ENCODE assay signal across 1 cellular context in the genomic region with DNA sequence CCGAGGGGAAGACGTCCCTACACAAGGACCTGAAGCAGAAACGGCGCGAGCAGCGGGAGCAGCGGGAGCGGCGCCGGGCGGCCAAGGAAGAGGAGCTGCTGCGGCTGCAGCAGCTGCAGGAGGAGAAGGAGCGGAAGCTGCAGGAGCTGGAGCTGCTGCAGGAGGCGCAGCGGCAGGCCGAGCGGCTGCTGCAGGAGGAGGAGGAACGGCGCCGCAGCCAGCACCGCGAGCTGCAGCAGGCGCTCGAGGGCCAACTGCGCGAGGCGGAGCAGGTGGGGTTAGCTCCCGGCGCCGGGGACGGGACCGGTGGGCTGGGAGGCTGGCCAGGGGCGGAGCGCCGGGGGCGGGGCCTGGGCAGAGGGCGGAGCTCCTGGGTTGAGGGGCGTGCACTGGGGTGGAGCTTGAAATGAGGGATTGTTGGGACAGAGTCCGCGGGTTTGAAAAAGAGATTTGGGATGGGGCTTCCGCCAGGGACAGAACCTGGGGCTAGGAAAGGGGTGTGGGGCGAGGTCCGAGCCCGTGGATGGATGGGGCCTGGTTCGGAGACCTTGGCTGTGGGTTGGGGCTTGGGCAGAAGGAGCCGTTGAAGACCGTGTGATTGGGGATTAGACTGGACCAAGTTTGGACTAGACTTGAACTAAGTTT.
TF ChIP-seq lines count a peak whose summit lies in the region.

No MANE protein-coding gene starts in this region.

TF ChIP-seq in HepG2, 621 proteins besides CTCF, POLR2A, EP300 and RAD21 (continued from another document and continues in another):
- TF ChIP-seq, protein P1, sequence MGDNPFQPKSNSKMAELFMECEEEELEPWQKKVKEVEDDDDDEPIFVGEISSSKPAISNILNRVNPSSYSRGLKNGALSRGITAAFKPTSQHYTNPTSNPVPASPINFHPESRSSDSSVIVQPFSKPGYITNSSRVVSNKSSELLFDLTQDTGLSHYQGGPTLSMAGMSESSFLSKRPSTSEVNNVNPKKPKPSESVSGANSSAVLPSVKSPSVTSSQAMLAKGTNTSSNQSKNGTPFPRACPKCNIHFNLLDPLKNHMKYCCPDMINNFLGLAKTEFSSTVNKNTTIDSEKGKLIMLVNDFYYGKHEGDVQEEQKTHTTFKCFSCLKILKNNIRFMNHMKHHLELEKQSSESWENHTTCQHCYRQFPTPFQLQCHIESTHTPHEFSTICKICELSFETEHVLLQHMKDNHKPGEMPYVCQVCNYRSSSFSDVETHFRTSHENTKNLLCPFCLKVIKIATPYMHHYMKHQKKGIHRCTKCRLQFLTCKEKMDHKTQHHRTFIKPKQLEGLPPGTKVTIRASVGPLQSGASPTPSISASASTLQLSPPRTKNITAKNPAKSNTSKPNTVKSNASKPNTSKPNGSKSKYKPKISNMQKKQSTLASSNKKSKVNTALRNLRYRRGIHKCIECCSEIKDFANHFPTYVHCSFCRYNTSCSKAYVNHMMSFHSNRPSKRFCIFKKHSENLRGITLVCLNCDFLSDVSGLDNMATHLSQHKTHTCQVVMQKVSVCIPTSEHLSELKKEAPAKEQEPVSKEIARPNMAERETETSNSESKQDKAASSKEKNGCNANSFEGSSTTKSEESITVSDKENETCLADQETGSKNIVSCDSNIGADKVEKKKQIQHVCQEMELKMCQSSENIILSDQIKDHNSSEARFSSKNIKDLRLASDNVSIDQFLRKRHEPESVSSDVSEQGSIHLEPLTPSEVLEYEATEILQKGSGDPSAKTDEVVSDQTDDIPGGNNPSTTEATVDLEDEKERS (CRISPR knock-in tag; IDR thresholded peaks at IDR 0.05): peak; percentile 75; the same call in 1 of the 2 replicates
- TF ChIP-seq AKAP8 (CRISPR knock-in tag; IDR thresholded peaks at IDR 0.05) (peak; percentile 83; the same call in 1 of the 2 replicates), YEATS4 (CRISPR knock-in tag; IDR thresholded peaks at IDR 0.05; ENCODE audit: borderline replicate concordance) (peak; percentile 66), ZNF101 (CRISPR knock-in tag; IDR thresholded peaks at IDR 0.05; ENCODE audit: borderline replicate concordance, low read depth) (0 out of 2 replicates have a peak, but pooled peaks have one; percentile 89), ZNF557 (CRISPR knock-in tag; IDR thresholded peaks at IDR 0.05) (peak; percentile 81; the same call in 1 of the 2 replicates), RAD51 (IDR thresholded peaks at IDR 0.05; ENCODE audit: borderline replicate concordance) (no peak), ZNF468 (CRISPR knock-in tag; IDR thresholded peaks at IDR 0.05) (peak; percentile 65; the same call in 1 of the 2 replicates), SRSF4 (IDR thresholded peaks at IDR 0.05; ENCODE audit: low read depth, low read length, poor library complexity, severe bottlenecking) (no peak), POLR2AphosphoS2 (IDR thresholded peaks at IDR 0.05; ENCODE audit: low read depth, low read length) (no peak), NFE2L2 (IDR thresholded peaks at IDR 0.05; ENCODE audit: low read length) (no peak), SIX4 (CRISPR knock-in tag; IDR thresholded peaks at IDR 0.05) (peak; percentile 55; the same call in 1 of the 2 replicates), GATA4 (IDR thresholded peaks at IDR 0.05; ENCODE audit: borderline replicate concordance, low read depth) (no peak), JUND (CRISPR knock-in tag; IDR thresholded peaks at IDR 0.05) (no peak), SPEN (CRISPR knock-in tag; IDR thresholded peaks at IDR 0.05; ENCODE audit: low read depth) (peak; percentile 78), HNF4G (IDR thresholded peaks at IDR 0.05; ENCODE audit: borderline replicate concordance, low read depth, low read length) (no peak), HNF4G (CRISPR knock-in tag; IDR thresholded peaks at IDR 0.05; ENCODE audit: borderline replicate concordance, low read depth) (peak; percentile 37; the same call in 1 of the 2 replicates), ZFP36 (IDR thresholded peaks at IDR 0.05; ENCODE audit: borderline replicate concordance, low read depth, low read length, partially characterized antibody) (no peak), CHCHD3 (CRISPR knock-in tag; IDR thresholded peaks at IDR 0.05) (no peak), FOXK1 (CRISPR knock-in tag; IDR thresholded peaks at IDR 0.05; ENCODE audit: borderline replicate concordance, low read depth) (peak; percentile 8; the same call in 1 of the 2 replicates), ZNF598 (CRISPR knock-in tag; IDR thresholded peaks at IDR 0.05; ENCODE audit: borderline replicate concordance) (0 out of 2 replicates have a peak, but pooled peaks have one; percentile 62), GFI1 (CRISPR knock-in tag; IDR thresholded peaks at IDR 0.05; ENCODE audit: borderline replicate concordance) (0 out of 2 replicates have a peak, but pooled peaks have one; percentile 10), MXD4 (CRISPR knock-in tag; IDR thresholded peaks at IDR 0.05) (0 out of 2 replicates have a peak, but pooled peaks have one; percentile 28)
- TF ChIP-seq, protein P2, sequence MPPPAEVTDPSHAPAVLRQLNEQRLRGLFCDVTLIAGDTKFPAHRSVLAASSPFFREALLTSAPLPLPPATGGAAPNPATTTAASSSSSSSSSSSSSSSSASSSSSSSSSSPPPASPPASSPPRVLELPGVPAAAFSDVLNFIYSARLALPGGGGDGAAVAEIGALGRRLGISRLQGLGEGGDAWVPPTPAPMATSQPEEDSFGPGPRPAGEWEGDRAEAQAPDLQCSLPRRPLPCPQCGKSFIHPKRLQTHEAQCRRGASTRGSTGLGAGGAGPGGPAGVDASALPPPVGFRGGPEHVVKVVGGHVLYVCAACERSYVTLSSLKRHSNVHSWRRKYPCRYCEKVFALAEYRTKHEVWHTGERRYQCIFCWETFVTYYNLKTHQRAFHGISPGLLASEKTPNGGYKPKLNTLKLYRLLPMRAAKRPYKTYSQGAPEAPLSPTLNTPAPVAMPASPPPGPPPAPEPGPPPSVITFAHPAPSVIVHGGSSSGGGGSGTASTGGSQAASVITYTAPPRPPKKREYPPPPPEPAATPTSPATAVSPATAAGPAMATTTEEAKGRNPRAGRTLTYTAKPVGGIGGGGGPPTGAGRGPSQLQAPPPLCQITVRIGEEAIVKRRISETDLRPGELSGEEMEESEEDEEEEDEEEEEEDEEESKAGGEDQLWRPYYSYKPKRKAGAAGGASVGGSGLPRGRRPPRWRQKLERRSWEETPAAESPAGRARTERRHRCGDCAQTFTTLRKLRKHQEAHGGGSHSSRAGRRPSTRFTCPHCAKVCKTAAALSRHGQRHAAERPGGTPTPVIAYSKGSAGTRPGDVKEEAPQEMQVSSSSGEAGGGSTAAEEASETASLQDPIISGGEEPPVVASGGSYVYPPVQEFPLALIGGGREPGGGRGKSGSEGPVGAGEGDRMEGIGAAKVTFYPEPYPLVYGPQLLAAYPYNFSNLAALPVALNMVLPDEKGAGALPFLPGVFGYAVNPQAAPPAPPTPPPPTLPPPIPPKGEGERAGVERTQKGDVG (CRISPR knock-in tag; IDR thresholded peaks at IDR 0.05; ENCODE audit: borderline replicate concordance): peak; percentile 87; the same call in 1 of the 2 replicates
- TF ChIP-seq, protein P3, sequence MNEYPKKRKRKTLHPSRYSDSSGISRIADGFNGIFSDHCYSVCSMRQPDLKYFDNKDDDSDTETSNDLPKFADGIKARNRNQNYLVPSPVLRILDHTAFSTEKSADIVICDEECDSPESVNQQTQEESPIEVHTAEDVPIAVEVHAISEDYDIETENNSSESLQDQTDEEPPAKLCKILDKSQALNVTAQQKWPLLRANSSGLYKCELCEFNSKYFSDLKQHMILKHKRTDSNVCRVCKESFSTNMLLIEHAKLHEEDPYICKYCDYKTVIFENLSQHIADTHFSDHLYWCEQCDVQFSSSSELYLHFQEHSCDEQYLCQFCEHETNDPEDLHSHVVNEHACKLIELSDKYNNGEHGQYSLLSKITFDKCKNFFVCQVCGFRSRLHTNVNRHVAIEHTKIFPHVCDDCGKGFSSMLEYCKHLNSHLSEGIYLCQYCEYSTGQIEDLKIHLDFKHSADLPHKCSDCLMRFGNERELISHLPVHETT (CRISPR knock-in tag; conservative IDR thresholded peaks at IDR 0.05): peak; percentile 42; the same call in 1 of the 2 replicates
- TF ChIP-seq, protein P4, sequence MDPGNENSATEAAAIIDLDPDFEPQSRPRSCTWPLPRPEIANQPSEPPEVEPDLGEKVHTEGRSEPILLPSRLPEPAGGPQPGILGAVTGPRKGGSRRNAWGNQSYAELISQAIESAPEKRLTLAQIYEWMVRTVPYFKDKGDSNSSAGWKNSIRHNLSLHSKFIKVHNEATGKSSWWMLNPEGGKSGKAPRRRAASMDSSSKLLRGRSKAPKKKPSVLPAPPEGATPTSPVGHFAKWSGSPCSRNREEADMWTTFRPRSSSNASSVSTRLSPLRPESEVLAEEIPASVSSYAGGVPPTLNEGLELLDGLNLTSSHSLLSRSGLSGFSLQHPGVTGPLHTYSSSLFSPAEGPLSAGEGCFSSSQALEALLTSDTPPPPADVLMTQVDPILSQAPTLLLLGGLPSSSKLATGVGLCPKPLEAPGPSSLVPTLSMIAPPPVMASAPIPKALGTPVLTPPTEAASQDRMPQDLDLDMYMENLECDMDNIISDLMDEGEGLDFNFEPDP (CRISPR knock-in tag; conservative IDR thresholded peaks at IDR 0.05): 0 out of 2 replicates have a peak, but pooled peaks have one; percentile 83
- TF ChIP-seq, protein P5, sequence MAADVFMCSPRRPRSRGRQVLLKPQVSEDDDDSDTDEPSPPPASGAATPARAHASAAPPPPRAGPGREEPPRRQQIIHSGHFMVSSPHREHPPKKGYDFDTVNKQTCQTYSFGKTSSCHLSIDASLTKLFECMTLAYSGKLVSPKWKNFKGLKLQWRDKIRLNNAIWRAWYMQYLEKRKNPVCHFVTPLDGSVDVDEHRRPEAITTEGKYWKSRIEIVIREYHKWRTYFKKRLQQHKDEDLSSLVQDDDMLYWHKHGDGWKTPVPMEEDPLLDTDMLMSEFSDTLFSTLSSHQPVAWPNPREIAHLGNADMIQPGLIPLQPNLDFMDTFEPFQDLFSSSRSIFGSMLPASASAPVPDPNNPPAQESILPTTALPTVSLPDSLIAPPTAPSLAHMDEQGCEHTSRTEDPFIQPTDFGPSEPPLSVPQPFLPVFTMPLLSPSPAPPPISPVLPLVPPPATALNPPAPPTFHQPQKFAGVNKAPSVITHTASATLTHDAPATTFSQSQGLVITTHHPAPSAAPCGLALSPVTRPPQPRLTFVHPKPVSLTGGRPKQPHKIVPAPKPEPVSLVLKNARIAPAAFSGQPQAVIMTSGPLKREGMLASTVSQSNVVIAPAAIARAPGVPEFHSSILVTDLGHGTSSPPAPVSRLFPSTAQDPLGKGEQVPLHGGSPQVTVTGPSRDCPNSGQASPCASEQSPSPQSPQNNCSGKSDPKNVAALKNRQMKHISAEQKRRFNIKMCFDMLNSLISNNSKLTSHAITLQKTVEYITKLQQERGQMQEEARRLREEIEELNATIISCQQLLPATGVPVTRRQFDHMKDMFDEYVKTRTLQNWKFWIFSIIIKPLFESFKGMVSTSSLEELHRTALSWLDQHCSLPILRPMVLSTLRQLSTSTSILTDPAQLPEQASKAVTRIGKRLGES (CRISPR knock-in tag; IDR thresholded peaks at IDR 0.05; ENCODE audit: borderline replicate concordance): peak; percentile 50; the same call in 1 of the 2 replicates
- TF ChIP-seq, protein P6, sequence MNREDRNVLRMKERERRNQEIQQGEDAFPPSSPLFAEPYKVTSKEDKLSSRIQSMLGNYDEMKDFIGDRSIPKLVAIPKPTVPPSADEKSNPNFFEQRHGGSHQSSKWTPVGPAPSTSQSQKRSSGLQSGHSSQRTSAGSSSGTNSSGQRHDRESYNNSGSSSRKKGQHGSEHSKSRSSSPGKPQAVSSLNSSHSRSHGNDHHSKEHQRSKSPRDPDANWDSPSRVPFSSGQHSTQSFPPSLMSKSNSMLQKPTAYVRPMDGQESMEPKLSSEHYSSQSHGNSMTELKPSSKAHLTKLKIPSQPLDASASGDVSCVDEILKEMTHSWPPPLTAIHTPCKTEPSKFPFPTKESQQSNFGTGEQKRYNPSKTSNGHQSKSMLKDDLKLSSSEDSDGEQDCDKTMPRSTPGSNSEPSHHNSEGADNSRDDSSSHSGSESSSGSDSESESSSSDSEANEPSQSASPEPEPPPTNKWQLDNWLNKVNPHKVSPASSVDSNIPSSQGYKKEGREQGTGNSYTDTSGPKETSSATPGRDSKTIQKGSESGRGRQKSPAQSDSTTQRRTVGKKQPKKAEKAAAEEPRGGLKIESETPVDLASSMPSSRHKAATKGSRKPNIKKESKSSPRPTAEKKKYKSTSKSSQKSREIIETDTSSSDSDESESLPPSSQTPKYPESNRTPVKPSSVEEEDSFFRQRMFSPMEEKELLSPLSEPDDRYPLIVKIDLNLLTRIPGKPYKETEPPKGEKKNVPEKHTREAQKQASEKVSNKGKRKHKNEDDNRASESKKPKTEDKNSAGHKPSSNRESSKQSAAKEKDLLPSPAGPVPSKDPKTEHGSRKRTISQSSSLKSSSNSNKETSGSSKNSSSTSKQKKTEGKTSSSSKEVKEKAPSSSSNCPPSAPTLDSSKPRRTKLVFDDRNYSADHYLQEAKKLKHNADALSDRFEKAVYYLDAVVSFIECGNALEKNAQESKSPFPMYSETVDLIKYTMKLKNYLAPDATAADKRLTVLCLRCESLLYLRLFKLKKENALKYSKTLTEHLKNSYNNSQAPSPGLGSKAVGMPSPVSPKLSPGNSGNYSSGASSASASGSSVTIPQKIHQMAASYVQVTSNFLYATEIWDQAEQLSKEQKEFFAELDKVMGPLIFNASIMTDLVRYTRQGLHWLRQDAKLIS (CRISPR knock-in tag; IDR thresholded peaks at IDR 0.05): no peak
- TF ChIP-seq, protein P7, sequence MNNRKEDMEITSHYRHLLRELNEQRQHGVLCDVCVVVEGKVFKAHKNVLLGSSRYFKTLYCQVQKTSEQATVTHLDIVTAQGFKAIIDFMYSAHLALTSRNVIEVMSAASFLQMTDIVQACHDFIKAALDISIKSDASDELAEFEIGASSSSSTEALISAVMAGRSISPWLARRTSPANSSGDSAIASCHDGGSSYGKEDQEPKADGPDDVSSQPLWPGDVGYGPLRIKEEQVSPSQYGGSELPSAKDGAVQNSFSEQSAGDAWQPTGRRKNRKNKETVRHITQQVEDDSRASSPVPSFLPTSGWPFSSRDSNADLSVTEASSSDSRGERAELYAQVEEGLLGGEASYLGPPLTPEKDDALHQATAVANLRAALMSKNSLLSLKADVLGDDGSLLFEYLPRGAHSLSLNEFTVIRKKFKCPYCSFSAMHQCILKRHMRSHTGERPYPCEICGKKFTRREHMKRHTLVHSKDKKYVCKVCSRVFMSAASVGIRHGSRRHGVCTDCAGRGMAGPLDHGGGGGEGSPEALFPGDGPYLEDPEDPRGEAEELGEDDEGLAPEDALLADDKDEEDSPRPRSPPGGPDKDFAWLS (CRISPR knock-in tag; IDR thresholded peaks at IDR 0.05; ENCODE audit: borderline replicate concordance): peak; percentile 86; the same call in 1 of the 2 replicates
- TF ChIP-seq, protein P8, sequence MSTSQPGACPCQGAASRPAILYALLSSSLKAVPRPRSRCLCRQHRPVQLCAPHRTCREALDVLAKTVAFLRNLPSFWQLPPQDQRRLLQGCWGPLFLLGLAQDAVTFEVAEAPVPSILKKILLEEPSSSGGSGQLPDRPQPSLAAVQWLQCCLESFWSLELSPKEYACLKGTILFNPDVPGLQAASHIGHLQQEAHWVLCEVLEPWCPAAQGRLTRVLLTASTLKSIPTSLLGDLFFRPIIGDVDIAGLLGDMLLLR (CRISPR knock-in tag; IDR thresholded peaks at IDR 0.05): no peak
- TF ChIP-seq, protein P9, sequence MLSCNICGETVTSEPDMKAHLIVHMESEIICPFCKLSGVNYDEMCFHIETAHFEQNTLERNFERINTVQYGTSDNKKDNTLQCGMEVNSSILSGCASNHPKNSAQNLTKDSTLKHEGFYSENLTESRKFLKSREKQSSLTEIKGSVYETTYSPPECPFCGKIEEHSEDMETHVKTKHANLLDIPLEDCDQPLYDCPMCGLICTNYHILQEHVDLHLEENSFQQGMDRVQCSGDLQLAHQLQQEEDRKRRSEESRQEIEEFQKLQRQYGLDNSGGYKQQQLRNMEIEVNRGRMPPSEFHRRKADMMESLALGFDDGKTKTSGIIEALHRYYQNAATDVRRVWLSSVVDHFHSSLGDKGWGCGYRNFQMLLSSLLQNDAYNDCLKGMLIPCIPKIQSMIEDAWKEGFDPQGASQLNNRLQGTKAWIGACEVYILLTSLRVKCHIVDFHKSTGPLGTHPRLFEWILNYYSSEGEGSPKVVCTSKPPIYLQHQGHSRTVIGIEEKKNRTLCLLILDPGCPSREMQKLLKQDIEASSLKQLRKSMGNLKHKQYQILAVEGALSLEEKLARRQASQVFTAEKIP (CRISPR knock-in tag; IDR thresholded peaks at IDR 0.05; ENCODE audit: borderline replicate concordance): no peak
